Comparison of ENCODE assay signal across 1 cellular context in genomic region chr11:67400251-67400941, GRCh38.
TF ChIP-seq lines count a peak whose summit lies in the region.

No MANE protein-coding gene starts in this region.

TF ChIP-seq in IMR-90, 13 proteins besides CTCF, POLR2A, EP300 and RAD21 (continued from another document):
- TF ChIP-seq MXI1 (IDR thresholded peaks at IDR 0.05; ENCODE audit: borderline replicate concordance, low read depth, low read length) = no peak
- no peak for TF ChIP-seq CEBPB (IDR thresholded peaks at IDR 0.05; ENCODE audit: low read depth, low read length)
- TF ChIP-seq ELK1 (IDR thresholded peaks at IDR 0.05; ENCODE audit: borderline replicate concordance, low read depth, low read length) = no peak
- TF ChIP-seq CHD1 (IDR thresholded peaks at IDR 0.05; ENCODE audit: low read depth, low read length) = no peak
